In the genomic region with DNA sequence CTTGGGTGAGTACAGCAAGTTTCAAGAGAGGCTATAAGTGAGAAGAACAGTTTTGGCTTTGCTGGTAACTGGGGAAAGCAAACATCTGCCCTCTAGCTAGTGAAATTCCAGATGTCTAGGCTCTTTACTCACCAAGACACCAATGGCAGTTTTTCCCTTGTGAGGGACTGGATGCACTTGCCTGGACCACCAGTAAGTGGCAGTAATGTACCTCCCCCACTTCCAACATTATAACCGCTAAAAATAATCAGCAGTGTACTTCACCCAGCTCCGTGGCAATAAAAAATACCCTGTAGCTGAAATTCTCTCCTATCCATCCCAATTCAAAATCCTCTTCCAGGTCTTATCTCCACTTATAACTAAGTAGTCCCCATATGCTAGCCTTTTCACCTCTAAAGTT, we compare ENCODE assay signal across 8 cellular contexts.
DNase-seq lines count a peak whose midpoint lies in the region; ATAC-seq and TF ChIP-seq lines count a peak whose summit lies in the region.

No MANE protein-coding gene starts in this region.

- H3K27ac ChIP-seq in Panc1 (ENCODE audit: low read length) (no peak overlapping the region), esophagus muscularis mucosa (replicated peaks in 1 of 4) (peak overlapping the region in 1 of 4 donors; percentile 1)

- H3K4me3 ChIP-seq in Panc1 (ENCODE audit: low read depth in 2 of 2, low read length in 2 of 2) = no peak overlapping the region
- H3K4me3 ChIP-seq in esophagus muscularis mucosa = no peak overlapping the region

- BruUV-seq in Panc1 (replicated peaks; lab: Mats Ljungman, UMichigan) = no TSS peak

- H3K27ac Mint-ChIP-seq in natural killer cell = peak overlapping the region in 1 of 2 donors; percentile 31

- H3K36me3 Mint-ChIP-seq in natural killer cell = no peaks in the 10 kb centered on the region

- ATAC-seq in HG03095 (IDR thresholded peaks at IDR 0.05; ENCODE audit: unreplicated experiment) = peak; percentile 66
- no peak for ATAC-seq in Panc1
- peak in 2 of 3 donors; percentile 72 to 84 for ATAC-seq in natural killer cell

- in situ Hi-C loops in Panc1 (cut with HindIII; ENCODE audit: low pct_unique_long_range_greater_than_20kb, low sequenced_read_pairs) = no loop called here

- intact Hi-C loops in Panc1 (cut with micrococcal nuclease; ENCODE audit: unreplicated experiment) = no loop called here
- intact Hi-C loops in esophagus muscularis mucosa (cut with DNase I) = no loop called here
- intact Hi-C loops in natural killer cell (cut with micrococcal nuclease) = no loop called here

- TF ChIP-seq POLR2A in esophagus muscularis mucosa (IDR thresholded peaks at IDR 0.05; ENCODE audit: low read depth) = no peak

- POLR2A ChIA-PET in Panc1 (lab: Charles Lee) = no interaction called here

- DNase-seq in AG08395 (ENCODE audit: low spot score) (peak; percentile 78), Panc1 (ENCODE audit: low read depth, low spot score) (peak; percentile 24), esophagus muscularis mucosa (ENCODE audit: extremely low spot score) (no peak), natural killer cell (no peak), T-helper 9 cell (no peak)
- no peak for DNase-seq in activated CD4-positive, alpha-beta T cell treated with anti-CD3 and anti-CD28 coated beads for 4 hours

- no peaks in the 10 kb centered on the region for H3K27me3 Mint-ChIP-seq in natural killer cell (ENCODE audit: low read depth in 2 of 2)

- H3K4me1 ChIP-seq in Panc1 (ENCODE audit: control insufficient read depth, insufficient read depth, low read length) (no peaks in the 10 kb centered on the region), esophagus muscularis mucosa (no peaks in the 10 kb centered on the region)

- TF ChIP-seq CTCF in GM12874 (IDR thresholded peaks at IDR 0.05; ENCODE audit: insufficient read depth, low read depth, low read length) (peak; percentile 86), Panc1 (IDR thresholded peaks at IDR 0.05) (peak; percentile 52), esophagus muscularis mucosa (IDR thresholded peaks at IDR 0.05) (peak; percentile 41 to 66 (median 57)), natural killer cell (IDR thresholded peaks at IDR 0.05) (peak; percentile 57)

- no peak for TF ChIP-seq EP300 in esophagus muscularis mucosa (IDR thresholded peaks at IDR 0.05)

- H3K4me1 Mint-ChIP-seq in natural killer cell = peaks cover 24 to 31% of the 10 kb centered on the region in 2 donors

- H3K4me3 Mint-ChIP-seq in natural killer cell = no peak overlapping the region

- H3K9me3 ChIP-seq in Panc1 (ENCODE audit: control insufficient read depth, insufficient read depth, low read depth, low read length) = no peaks in the 10 kb centered on the region
- H3K9me3 ChIP-seq in esophagus muscularis mucosa = no peaks in the 10 kb centered on the region

- H3K36me3 ChIP-seq in Panc1 (ENCODE audit: control insufficient read depth, insufficient read depth, low read length) (no peaks in the 10 kb centered on the region), esophagus muscularis mucosa (no peaks in the 10 kb centered on the region)

- H3K27me3 ChIP-seq in Panc1 (ENCODE audit: control insufficient read depth, insufficient read depth, low read length) (no peaks in the 10 kb centered on the region), esophagus muscularis mucosa (no peaks in the 10 kb centered on the region)

- CTCF ChIA-PET in Panc1 (lab: Charles Lee) = no interaction called here

- H3K9me3 Mint-ChIP-seq in natural killer cell = no peaks in the 10 kb centered on the region

- 14% methylated on average over 2 of the region's 2 CpGs for WGBS in esophagus muscularis mucosa

Comparison
In these comparisons a context has a peak if more than half of its experiments do, and no peak if none do; other contexts are left out.
1. DNase-seq: peak in AG08395 (single experiment) and Panc1 (single experiment); none in esophagus muscularis mucosa (single experiment), natural killer cell (single experiment), T-helper 9 cell (single experiment) and activated CD4-positive, alpha-beta T cell treated with anti-CD3 and anti-CD28 coated beads for 4 hours (0 of 2).
2. Peak in every context shown above with its lines, with median percentiles within 50 percentile points of each other: CTCF ChIP-seq.